In genomic region chr6:97979285-97979684, GRCh38 we compare ENCODE assay signal across 7 cellular contexts.
DNase-seq lines count a peak whose midpoint lies in the region; ATAC-seq and TF ChIP-seq lines count a peak whose summit lies in the region.
"Not testable (repeated sequence)": the region's sequence is repeated elsewhere in the genome, so short reads cannot be mapped to it uniquely, and the experiment has no call there.

No MANE protein-coding gene starts in this region.

- POLR2A ChIA-PET in Caco-2 (lab: Charles Lee); HCT116 (lab: Charles Lee); WTC11 (lab: Charles Lee): not testable (repeated sequence)

- TF ChIP-seq POLR2A in HCT116 (IDR thresholded peaks at IDR 0.05; ENCODE audit: borderline replicate concordance, extremely low read depth, insufficient read depth, insufficient read length); testis (IDR thresholded peaks at IDR 0.05): not testable (repeated sequence)

- H3K4me1 ChIP-seq in Caco-2; HCT116 (ENCODE audit: control insufficient read depth in 1 of 2, insufficient read depth in 2 of 2, low read length in 2 of 2); OCI-LY1 (ENCODE audit: insufficient read depth, low read length, severe bottlenecking); iPS-15b (ENCODE audit: control insufficient read depth, insufficient read depth, low read length); testis: not testable (repeated sequence)

- not testable (repeated sequence) for H3F3A ChIP-seq in OCI-LY1 (ENCODE audit: insufficient read depth, low read length)

- intact Hi-C loops in Caco-2 (cut with micrococcal nuclease; ENCODE audit: unreplicated experiment): loop anchor here (1.0 to 5.0 kb wide), 3 partner anchors 253 to 482 kb away; no protein-coding TSS in a partner anchor
- intact Hi-C loops in HCT116 (cut with micrococcal nuclease): loop anchor here (2.0 kb wide), 2 partner anchors 274 to 482 kb away; no protein-coding TSS in a partner anchor
- intact Hi-C loops in testis (cut with DNase I; ENCODE audit: low total_unique reads): not testable (repeated sequence)

- H3K27ac Mint-ChIP-seq in Caco-2 (ENCODE audit: unreplicated experiment); WTC11; neural crest cell (ENCODE audit: unreplicated experiment): not testable (repeated sequence)

- not testable (repeated sequence) for H3K4me3 ChIP-seq in Caco-2 (ENCODE audit: low read depth, low read length); HCT116 (replicated peaks in 1 of 2; ENCODE audit: low read depth in 1 of 2, low read length in 2 of 2); OCI-LY1 (ENCODE audit: low read depth, low read length, poor library complexity, severe bottlenecking)
- peak overlapping the region; percentile 56 for H3K4me3 ChIP-seq in iPS-15b (ENCODE audit: low read depth, low read length)
- H3K4me3 ChIP-seq in testis: peak overlapping the region; percentile 36 to 38

- not testable (repeated sequence) for H3K27me3 Mint-ChIP-seq in Caco-2 (ENCODE audit: insufficient read depth, unreplicated experiment); WTC11 (ENCODE audit: low read depth); neural crest cell (ENCODE audit: low read depth)

- peak; percentile 72 for ATAC-seq in HCT116
- peak; percentile 33 for ATAC-seq in WTC11

- H3K4me3 Mint-ChIP-seq in Caco-2 (ENCODE audit: unreplicated experiment): peak overlapping the region; percentile 52
- peak overlapping the region; percentile 56 for H3K4me3 Mint-ChIP-seq in WTC11
- not testable (repeated sequence) for H3K4me3 Mint-ChIP-seq in neural crest cell

- not testable (repeated sequence) for TF ChIP-seq RAD21 in HCT116 (IDR thresholded peaks at IDR 0.05; ENCODE audit: low read depth)

- RAD21 ChIA-PET in HCT116 (lab: Charles Lee; ENCODE audit: low non-redundant PET in 1 of 2, low total read pairs in 2 of 2, uncharacterized antibody in 2 of 2, unreplicated experiment in 2 of 2): not testable (repeated sequence)

- H4K20me1 ChIP-seq in HCT116 (ENCODE audit: insufficient read depth); OCI-LY1 (ENCODE audit: insufficient read depth, low read length): not testable (repeated sequence)

- H3K36me3 Mint-ChIP-seq in Caco-2 (ENCODE audit: insufficient read depth, unreplicated experiment); WTC11; neural crest cell (ENCODE audit: low read depth): not testable (repeated sequence)

- not testable (repeated sequence) for H3K9me3 Mint-ChIP-seq in Caco-2 (ENCODE audit: unreplicated experiment); WTC11; neural crest cell

- not testable (repeated sequence) for H3K9ac ChIP-seq in HCT116 (ENCODE audit: low read length); OCI-LY1 (ENCODE audit: low read length); iPS-15b (ENCODE audit: low read depth, low read length)

- H3K4me2 ChIP-seq in HCT116 (ENCODE audit: low read length): peak overlapping the region; percentile 41
- not testable (repeated sequence) for H3K4me2 ChIP-seq in OCI-LY1 (ENCODE audit: low read length)

- not testable (repeated sequence) for BruUV-seq in Caco-2 (replicated peaks; lab: Mats Ljungman, UMichigan); HCT116 (replicated peaks; lab: Mats Ljungman, UMichigan)

- H3K36me3 ChIP-seq in Caco-2 (ENCODE audit: control insufficient read depth, insufficient read depth, low read length); HCT116 (ENCODE audit: control insufficient read depth in 1 of 2, insufficient read depth in 2 of 2, low read length in 2 of 2); OCI-LY1 (ENCODE audit: insufficient read depth, low read length); iPS-15b (ENCODE audit: control insufficient read depth, insufficient read depth, low read length); testis (ENCODE audit: low read depth, missing control alignments): not testable (repeated sequence)

- H3K9me3 ChIP-seq in Caco-2; HCT116 (ENCODE audit: control insufficient read depth in 1 of 2, insufficient read depth in 1 of 2, low read depth in 1 of 2, low read length in 2 of 2); OCI-LY1 (ENCODE audit: low read length); iPS-15b (ENCODE audit: control insufficient read depth, insufficient read depth, low read length); testis: not testable (repeated sequence)

- H3K79me2 ChIP-seq in HCT116 (ENCODE audit: insufficient read depth, low read length); OCI-LY1 (ENCODE audit: insufficient read depth, low read length): not testable (repeated sequence)

- WGBS in testis, 2 donors: 64 to 76% methylated on average over 16 of the region's 16 CpGs

- peak overlapping the region; percentile 87 for H2AFZ ChIP-seq in HCT116 (ENCODE audit: low read depth, low read length, poor library complexity, severe bottlenecking)
- H2AFZ ChIP-seq in OCI-LY1 (ENCODE audit: low read length): not testable (repeated sequence)

- DNase-seq in Caco-2; HCT116 (ENCODE audit: low read depth, low spot score); neural crest cell (ENCODE audit: low read depth, low spot score): not testable (repeated sequence)
- DNase-seq in WTC11 (ENCODE audit: low spot score) (peak; percentile 17), testis (peak; percentile 15)

- H3K27ac ChIP-seq in HCT116 (ENCODE audit: low read depth, low read length); OCI-LY1 (ENCODE audit: low read depth, low read length, poor library complexity, severe bottlenecking); testis: not testable (repeated sequence)

- H3K4me1 Mint-ChIP-seq in Caco-2 (ENCODE audit: low read depth, unreplicated experiment); neural crest cell: not testable (repeated sequence)
- peaks cover 28% of the 10 kb centered on the region for H3K4me1 Mint-ChIP-seq in WTC11

- H3K27me3 ChIP-seq in Caco-2 (replicated peaks; ENCODE audit: control insufficient read depth, insufficient read depth, low read length); OCI-LY1 (ENCODE audit: insufficient read depth, low read length); iPS-15b (ENCODE audit: control insufficient read depth, insufficient read depth, low read length); testis: not testable (repeated sequence)
- H3K27me3 ChIP-seq in HCT116 (ENCODE audit: insufficient read depth, low read length): peaks cover 15% of the 10 kb centered on the region; the same call in 1 of the 2 replicates

- not testable (repeated sequence) for H3K9me2 ChIP-seq in HCT116 (ENCODE audit: insufficient read depth); OCI-LY1 (ENCODE audit: low read depth, low read length)

- not testable (repeated sequence) for TF ChIP-seq CTCF in Caco-2 (IDR thresholded peaks at IDR 0.05; ENCODE audit: insufficient read depth in 1 of 2, low read depth in 1 of 2, low read length in 1 of 2, severe bottlenecking in 1 of 2, unreplicated experiment in 1 of 2); HCT116 (IDR thresholded peaks at IDR 0.05 in 2 of 3, conservative IDR thresholded peaks at IDR 0.05 in 1 of 3; ENCODE audit: borderline replicate concordance in 1 of 3, insufficient read depth in 1 of 3, low read depth in 2 of 3, low read length in 2 of 3); testis (IDR thresholded peaks at IDR 0.05)
- TF ChIP-seq CTCF in OCI-LY1 (IDR thresholded peaks at IDR 0.05; ENCODE audit: low read length): 0 out of 2 replicates have a peak, but pooled peaks have one; percentile 3
- 0 out of 2 replicates have a peak, but pooled peaks have one; percentile 6 for TF ChIP-seq CTCF in WTC11 (IDR thresholded peaks at IDR 0.05)
- peak; percentile 8 for TF ChIP-seq CTCF in neural crest cell (conservative IDR thresholded peaks at IDR 0.05)

- CTCF ChIA-PET in Caco-2 (lab: Charles Lee): not testable (repeated sequence)
- CTCF ChIA-PET in HCT116 (lab: Charles Lee): interaction anchor here (0.6 to 1.2 kb wide), 2 partner anchors 9 to 16 kb away, joined by 3 read pairs; no protein-coding TSS in a partner anchor
- CTCF ChIA-PET in WTC11 (lab: Charles Lee): interaction anchor here (1.0 to 1.2 kb wide), 3 partner anchors 33 to 253 kb away, joined by 4 to 5 read pairs (median 4); no protein-coding TSS in a partner anchor
